ENCODE assay signal across 2 cellular contexts in genomic region chr19:8360196-8360595, GRCh38.
TF ChIP-seq lines count a peak whose summit lies in the region.

No MANE protein-coding gene starts in this region.

TF ChIP-seq in A549, 52 proteins besides CTCF, POLR2A, EP300 and RAD21:
- TF ChIP-seq KDM5A (IDR thresholded peaks at IDR 0.05) (no peak), JUN (IDR thresholded peaks at IDR 0.05) (no peak), SMC3 (IDR thresholded peaks at IDR 0.05) (no peak), NR3C1 (IDR thresholded peaks at IDR 0.05) (no peak), E2F6 (IDR thresholded peaks at IDR 0.05; ENCODE audit: borderline replicate concordance, low read depth) (no peak), HEYL (CRISPR knock-in tag; IDR thresholded peaks at IDR 0.05) (no peak), JUNB (IDR thresholded peaks at IDR 0.05) (no peak), HDAC2 (IDR thresholded peaks at IDR 0.05) (no peak), REST (IDR thresholded peaks at IDR 0.05) (no peak), ZFP36 (IDR thresholded peaks at IDR 0.05; ENCODE audit: borderline replicate concordance, partially characterized antibody) (no peak), ATOH8 (CRISPR knock-in tag; IDR thresholded peaks at IDR 0.05; ENCODE audit: low read depth) (no peak), HOXA7 (CRISPR knock-in tag; IDR thresholded peaks at IDR 0.05) (no peak)
TF ChIP-seq in A549: peak in this region for 0.

TF ChIP-seq in IMR-90, 13 proteins besides CTCF, POLR2A, EP300 and RAD21:
- TF ChIP-seq USF2 (IDR thresholded peaks at IDR 0.05; ENCODE audit: low read depth, low read length), result no peak
- TF ChIP-seq FOS (IDR thresholded peaks at IDR 0.05; ENCODE audit: low read depth, low read length), result no peak
- TF ChIP-seq CEBPB (IDR thresholded peaks at IDR 0.05; ENCODE audit: low read depth, low read length), result no peak
- no peak for TF ChIP-seq ELK1 (IDR thresholded peaks at IDR 0.05; ENCODE audit: borderline replicate concordance, low read depth, low read length)
- TF ChIP-seq BHLHE40 (IDR thresholded peaks at IDR 0.05; ENCODE audit: low read depth, low read length), result no peak
- no peak for TF ChIP-seq RFX5 (IDR thresholded peaks at IDR 0.05; ENCODE audit: low read depth, low read length)
- TF ChIP-seq NFE2L2 (IDR thresholded peaks at IDR 0.05; ENCODE audit: low read depth, low read length), result no peak
- no peak for TF ChIP-seq MXI1 (IDR thresholded peaks at IDR 0.05; ENCODE audit: borderline replicate concordance, low read depth, low read length)
- TF ChIP-seq SMC3 (IDR thresholded peaks at IDR 0.05; ENCODE audit: low read depth, low read length), result no peak
- TF ChIP-seq RCOR1 (IDR thresholded peaks at IDR 0.05; ENCODE audit: insufficient replicate concordance, low read length), result no peak
- TF ChIP-seq MAZ (IDR thresholded peaks at IDR 0.05; ENCODE audit: borderline replicate concordance, low read depth, low read length), result no peak
- no peak for TF ChIP-seq CHD1 (IDR thresholded peaks at IDR 0.05; ENCODE audit: low read depth, low read length)
- TF ChIP-seq MAFK (IDR thresholded peaks at IDR 0.05; ENCODE audit: low read depth, low read length), result no peak
